8 cellular contexts compared by ENCODE assay signal in genomic region chr19:1478934-1479707, GRCh38. TPM values are rescaled to one million over a fixed set of nuclear protein-coding genes. Genes with fewer than 3 reads are reported as not detected.
A peak's percentile ranks its signal among the peaks of the same experiment; 100 is the strongest.
DNase-seq lines count a peak whose midpoint lies in the region; ATAC-seq and TF ChIP-seq lines count a peak whose summit lies in the region.

Gene C19orf25, minus strand, starts transcription at chr19:1479215. Its CDS starts 312 bp downstream, at chr19:1478903.

- H3K9me3 Mint-ChIP-seq in T-cell, result no peaks in the 10 kb centered on the region

- no peaks in the 10 kb centered on the region for H3K36me3 Mint-ChIP-seq in T-cell

- in situ Hi-C loops in transverse colon (cut with MboI; ENCODE audit: low pct_ligation_motif_present in 1 of 4, low pct_unique_long_range_greater_than_20kb in 1 of 4, low sequenced_read_pairs in 3 of 4), result no loop called here

- H3K27ac Mint-ChIP-seq in T-cell, result peak within 1 kb of the TSS; percentile 96 to 98

- H3K9ac ChIP-seq in adipocyte (ENCODE audit: low read length), result peak within 1 kb of the TSS; percentile 75

- intact Hi-C loops in cardiac septum (cut with DNase I) (no loop called here), transverse colon (cut with DNase I; ENCODE audit: low total_unique reads) (no loop called here)

- H3K36me3 ChIP-seq in adipocyte (ENCODE audit: control insufficient read depth, insufficient read depth, low read length, severe bottlenecking) (peaks cover 4% of the 10 kb centered on the region), transverse colon (peaks cover 0 to 6% (median 0%) of the 10 kb centered on the region in 4 donors)

- WGBS in transverse colon (ENCODE audit: low coverage in 1 of 2), 2 donors, result 0% methylated on average over 1 to 33 of the region's 71 CpGs

- H3K27me3 ChIP-seq in adipocyte (replicated peaks; ENCODE audit: control insufficient read depth, insufficient read depth, low read length) (no peaks in the 10 kb centered on the region), transverse colon (peaks cover 2% of the 10 kb centered on the region)

- peak; percentile 82 for TF ChIP-seq POLR2A in transverse colon (IDR thresholded peaks at IDR 0.05)

- H3K27ac ChIP-seq in transverse colon, result peak within 1 kb of the TSS; percentile 78 to 88 (median 82)

- H3K9me3 ChIP-seq in adipocyte (ENCODE audit: control insufficient read depth, low read length), result no peaks in the 10 kb centered on the region
- H3K9me3 ChIP-seq in transverse colon, result no peaks in the 10 kb centered on the region

- H3K4me1 ChIP-seq in adipocyte (ENCODE audit: control insufficient read depth, insufficient read depth, low read length) (peaks cover 9% of the 10 kb centered on the region), transverse colon (peaks cover 10 to 25% (median 20%) of the 10 kb centered on the region in 4 donors)

- peak within 1 kb of the TSS; percentile 94 to 99 (median 98) for H3K4me3 Mint-ChIP-seq in T-cell

- TF ChIP-seq CTCF in GM12864 (IDR thresholded peaks at IDR 0.05; ENCODE audit: low read depth, low read length, missing control alignments) (no peak), transverse colon (IDR thresholded peaks at IDR 0.05) (peak in 2 of 5 experiments; percentile 9 to 14)

- H3K4me3 ChIP-seq in GM12864 (ENCODE audit: low read depth, low read length), result peak within 1 kb of the TSS; percentile 73
- H3K4me3 ChIP-seq in adipocyte (ENCODE audit: low read length), result peak within 1 kb of the TSS; percentile 93
- H3K4me3 ChIP-seq in transverse colon, result peak within 1 kb of the TSS; percentile 76 to 96 (median 88)

- CTCF ChIA-PET in T-cell (lab: Charles Lee), result interaction anchor here in 1 of 2 donors (0.6 kb wide), 1 partner anchor 175 kb away, joined by 4 read pairs; no protein-coding TSS in a partner anchor

- no peaks in the 10 kb centered on the region for H3K27me3 Mint-ChIP-seq in T-cell

- DNase-seq in GM12864 (ENCODE audit: low read depth) (peak; percentile 79), NCI-H146 (lab: John Stamatoyannopoulos, UW) (peak; percentile 90), T-cell (peak; percentile 78 to 92 (median 88)), adipocyte (ENCODE audit: low read depth) (peak; percentile 98), cardiac septum (ENCODE audit: low spot score) (peak; percentile 98), pons (ENCODE audit: low spot score) (peak; percentile 91), transverse colon (peak; percentile 97)

- ATAC-seq in HG02763 (IDR thresholded peaks at IDR 0.05; ENCODE audit: unreplicated experiment) (peak; percentile 89), T-cell (replicated peaks in 1 of 4) (peak; percentile 94 to 99 (median 96))

- no peak for TF ChIP-seq EP300 in transverse colon (IDR thresholded peaks at IDR 0.05; ENCODE audit: low read depth)

- H3K4me1 Mint-ChIP-seq in T-cell, result peaks cover 16 to 20% (median 20%) of the 10 kb centered on the region in 3 donors

- POLR2A ChIA-PET in T-cell (lab: Charles Lee), result interaction anchor here in 1 of 2 donors (0.6 kb wide), 1 partner anchor 845 kb away, joined by 5 read pairs; no protein-coding TSS in a partner anchor

RNA-seq across cellular contexts. Expression of gene C19orf25, which starts in this region (rescaled TPM):
- total RNA-seq in T-cell, result 10 to 100 TPM; 30.8 to 76.2 (median 71.4) TPM
- 16.9 TPM for total RNA-seq in cardiac septum
- 10 to 100 TPM; 36.2 to 89.2 (median 46.0) TPM for total RNA-seq in transverse colon

Comparison
In these comparisons a context has a peak if more than half of its experiments do, and no peak if none do; other contexts are left out.
1. Peak in every context shown above with its lines: DNase-seq, ATAC-seq, H3K4me3 ChIP-seq and H3K27ac ChIP-seq.